22 cellular contexts compared by ENCODE assay signal in the genomic region with DNA sequence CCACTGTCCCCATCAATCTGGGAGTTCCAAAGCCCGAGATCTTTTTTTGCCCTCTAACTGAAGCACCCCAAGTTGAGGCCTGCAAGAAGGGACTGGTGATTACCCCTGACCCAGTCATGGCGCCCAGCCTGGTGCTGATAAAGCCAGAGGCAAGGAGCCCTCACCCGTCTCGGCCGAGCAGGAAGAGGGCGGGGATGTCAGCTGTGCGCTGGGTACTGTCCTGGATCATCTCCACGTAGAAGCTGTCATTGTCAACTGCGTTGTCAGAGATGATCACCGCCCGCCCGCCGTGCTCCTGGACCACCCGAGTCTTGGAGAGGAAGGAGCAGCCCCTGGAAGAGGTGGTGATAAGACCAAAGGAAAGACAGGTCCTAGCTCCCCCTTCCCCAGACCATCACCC. TPM values are rescaled to one million over a fixed set of nuclear protein-coding genes. Genes with fewer than 3 reads are reported as not detected.
DNase-seq lines count a peak whose midpoint lies in the region; ATAC-seq, FAIRE-seq and TF ChIP-seq lines count a peak whose summit lies in the region.
"Had no signal": no experiment of that assay in that cellular context is flagged by ENCODE, and none has a peak within 500 bp of the region (broad histone marks: within the 10 kb centered on the region; RNA-seq: fewer than 3 reads in every experiment).

No MANE protein-coding gene starts in this region.

- no peak overlapping the region for H3K27ac Mint-ChIP-seq in endothelial cell (ENCODE audit: unreplicated experiment)

- peaks cover 18% of the 10 kb centered on the region for H3K36me3 Mint-ChIP-seq in endothelial cell (ENCODE audit: low read depth, unreplicated experiment)

- no peaks in the 10 kb centered on the region for H4K20me1 ChIP-seq in HepG2 (ENCODE audit: insufficient read depth, low read length)

- in situ Hi-C loops in HepG2 (cut with HindIII; ENCODE audit: extremely low pct_ligation_motif_present, low pct_unique_long_range_greater_than_20kb), result no loop called here

- peaks cover 9% of the 10 kb centered on the region for H3K27me3 Mint-ChIP-seq in endothelial cell (ENCODE audit: unreplicated experiment)
- H3K27me3 Mint-ChIP-seq: CD4-positive, alpha-beta memory T cell had no signal

- H3K4me3 ChIP-seq in HepG2 (replicated peaks in 1 of 3; ENCODE audit: insufficient read depth in 1 of 3, low read depth in 2 of 3, low read length in 3 of 3) (no peak overlapping the region), right lobe of liver (no peak overlapping the region)
- H3K4me3 ChIP-seq: A549 had no signal

- no peak overlapping the region for H2AFZ ChIP-seq in HepG2 (ENCODE audit: low read length)

- TF ChIP-seq CTCF in HepG2 (CRISPR knock-in tag; IDR thresholded peaks at IDR 0.05), result no peak
- no peak for TF ChIP-seq CTCF in right lobe of liver (IDR thresholded peaks at IDR 0.05)
- TF ChIP-seq CTCF in endothelial cell (IDR thresholded peaks at IDR 0.05; ENCODE audit: unreplicated experiment), result no peak

- H3K9me3 Mint-ChIP-seq in endothelial cell (ENCODE audit: unreplicated experiment), result no peaks in the 10 kb centered on the region
- H3K9me3 Mint-ChIP-seq: CD4-positive, alpha-beta memory T cell had no signal

- H3K4me1 Mint-ChIP-seq in endothelial cell (ENCODE audit: unreplicated experiment), result peaks cover 6% of the 10 kb centered on the region

- peaks cover 22 to 51% of the 10 kb centered on the region in 2 experiments for H3K36me3 ChIP-seq in HepG2 (replicated peaks in 1 of 2; ENCODE audit: control insufficient read depth in 1 of 2, insufficient read depth in 2 of 2, low read length in 2 of 2)
- H3K36me3 ChIP-seq in right lobe of liver, result peaks cover 0 to 12% (median 2%) of the 10 kb centered on the region in 4 donors

- no peak for TF ChIP-seq EP300 in HepG2 (IDR thresholded peaks at IDR 0.05; ENCODE audit: low read depth in 2 of 2, low read length in 2 of 2)
- no peak for TF ChIP-seq EP300 in HepG2 (CRISPR knock-in tag; IDR thresholded peaks at IDR 0.05; ENCODE audit: borderline replicate concordance)

- no peak for DNase-seq in HepG2 (ENCODE audit: low spot score)
- DNase-seq in right lobe of liver, result no peak
- no peak for DNase-seq in endothelial cell (ENCODE audit: low spot score)
- peak; percentile 53 for DNase-seq in posterior vena cava (ENCODE audit: low spot score)
- DNase-seq in COLO829 (ENCODE audit: low spot score), result no peak
- DNase-seq in GDM1 (lab: John Stamatoyannopoulos, UW), result no peak
- no peak for DNase-seq in pons (ENCODE audit: low spot score)
- DNase-seq: 8988T; ACHN; C1 segment of cervical spinal cord; Caco-2; CD4-positive, alpha-beta memory T cell; DMS153; DND-41; H7; HCEC 1CT had no signal

- no peak for ATAC-seq in HepG2
- no peak for ATAC-seq in right lobe of liver
- ATAC-seq: A549 had no signal

- H3K4me1 ChIP-seq in HepG2 (ENCODE audit: insufficient read depth, low read length) (peaks cover 7% of the 10 kb centered on the region), right lobe of liver (peaks cover 0 to 5% (median 0%) of the 10 kb centered on the region in 4 donors)
- H3K4me1 ChIP-seq: Caco-2 had no signal

- TSS peak; percentile 9 for BruUV-seq in HepG2 (replicated peaks; lab: Mats Ljungman, UMichigan)

- H3K27ac ChIP-seq in HepG2 (ENCODE audit: extremely low read length, insufficient read depth, low read length) (no peak overlapping the region), right lobe of liver (no peak overlapping the region)
- H3K27ac ChIP-seq: A549 had no signal

- POLR2A ChIA-PET in HepG2 (lab: Yijun Ruan, JAX), result interaction anchor here (0.7 to 2.5 kb wide), 4 partner anchors 10 to 16 kb away, joined by 3 to 10 read pairs (median 6); no protein-coding TSS in a partner anchor

- WGBS in HepG2 (ENCODE audit: low lambda C conversion rate), result 98% methylated on average over 14 of the region's 14 CpGs
- WGBS in right lobe of liver (ENCODE audit: insufficient coverage, low coverage, low lambda C conversion rate, missing lambda C conversion rate), result 64% methylated on average over 6 of the region's 14 CpGs

- H3K79me2 ChIP-seq in HepG2 (ENCODE audit: insufficient read depth, low read length), result peaks cover 3% of the 10 kb centered on the region

- FAIRE-seq in HepG2 (lab: Jason Lieb, UNC), result no peak
- FAIRE-seq: A549, G401.6, GM12891, GM18507, H1 had no signal

- peak overlapping the region; percentile 15 for H3K4me3 Mint-ChIP-seq in endothelial cell (ENCODE audit: unreplicated experiment)
- H3K4me3 Mint-ChIP-seq: CD4-positive, alpha-beta memory T cell had no signal

- TF ChIP-seq RAD21 in HepG2 (CRISPR knock-in tag; IDR thresholded peaks at IDR 0.05), result no peak

- H3K27me3 ChIP-seq in HepG2 (ENCODE audit: control insufficient read depth in 1 of 2, insufficient read depth in 2 of 2, low read length in 2 of 2), result no peaks in the 10 kb centered on the region; a peak in 1 of 5 replicates
- H3K27me3 ChIP-seq in right lobe of liver, result no peaks in the 10 kb centered on the region

- intact Hi-C loops in HepG2 (cut with micrococcal nuclease; ENCODE audit: unreplicated experiment), result no loop called here
- intact Hi-C loops in right lobe of liver (cut with DNase I), result no loop called here
- intact Hi-C loops in posterior vena cava (cut with DNase I), result no loop called here

- H3K9me3 ChIP-seq in HepG2 (ENCODE audit: low read length), result no peaks in the 10 kb centered on the region
- H3K9me3 ChIP-seq in right lobe of liver, result no peaks in the 10 kb centered on the region
- H3K9me3 ChIP-seq: A549, Caco-2 had no signal

- CTCF ChIA-PET in HepG2 (lab: Yijun Ruan, JAX; ENCODE audit: low intra/inter-chr PET ratio, low total read pairs), result no interaction called here

- H3K4me2 ChIP-seq in HepG2 (ENCODE audit: low read depth, low read length), result no peak overlapping the region
- H3K4me2 ChIP-seq: A549 had no signal

- no peak; a peak in 1 of 4 replicates for TF ChIP-seq POLR2A in HepG2 (IDR thresholded peaks at IDR 0.05; ENCODE audit: insufficient read depth in 1 of 2, low read depth in 2 of 2, low read length in 2 of 2)
- TF ChIP-seq POLR2A in right lobe of liver (IDR thresholded peaks at IDR 0.05), result no peak

- no peak overlapping the region for H3K9ac ChIP-seq in HepG2 (ENCODE audit: insufficient read depth, low read depth, low read length)

RNA-seq across cellular contexts. Expression of a gene that starts 4.4 kb away (rescaled TPM):
- total RNA-seq in HepG2 (2016; rRNA removed; fragmentation: Illumina TruSeq; extraction: Trizol) (30.0 and 37.2 TPM in 2 replicates), right lobe of liver (10 to 100 TPM; 17.8 to 26.1 (median 22.5) TPM), endothelial cell (ENCODE audit: unreplicated experiment) (24.1 TPM), posterior vena cava (10 to 100 TPM; 16.8 to 23.5 TPM)
- total RNA-seq in HepG2 (2016; cell fraction: cytosol; rRNA removed; fragmentation: Illumina TruSeq; extraction: Trizol; ENCODE audit: low read depth), result 141 and 145 TPM in 2 replicates
- total RNA-seq in HepG2 (2016; cell fraction: insoluble cytoplasmic fraction; rRNA removed; fragmentation: Illumina TruSeq; extraction: Trizol), result 25.4 and 37.6 TPM in 2 replicates
- total RNA-seq in HepG2 (2016; cell fraction: membrane; rRNA removed; fragmentation: Illumina TruSeq; extraction: Trizol), result 112 and 121 TPM in 2 replicates
- 16.8 TPM in 2 replicates for total RNA-seq in HepG2 (2016; cell fraction: nucleus; rRNA removed; fragmentation: Illumina TruSeq; extraction: Trizol)
- polyA plus RNA-seq in HepG2 (2011; rRNA removed), result 11.6 and 12.1 TPM in 2 replicates
- polyA plus RNA-seq in HepG2 (2011; cell fraction: cytosol; rRNA removed), result 10.0 and 15.9 TPM in 2 replicates
- polyA plus RNA-seq in HepG2 (2011; cell fraction: nucleus; rRNA removed), result 4.1 and 7.0 TPM in 2 replicates
- 5.7 and 8.8 TPM in 2 replicates for polyA plus RNA-seq in HepG2 (2012)
- polyA plus RNA-seq in HepG2 (2016; cell fraction: cytosol; fragmentation: Illumina TruSeq; extraction: Trizol; ENCODE audit: low read depth), result 152 and 157 TPM in 2 replicates
- polyA plus RNA-seq in HepG2 (2016; cell fraction: insoluble cytoplasmic fraction; fragmentation: Illumina TruSeq; extraction: Trizol; ENCODE audit: low read depth), result 23.1 and 23.9 TPM in 2 replicates
- 103 and 106 TPM in 2 replicates for polyA plus RNA-seq in HepG2 (2016; cell fraction: membrane; fragmentation: Illumina TruSeq; extraction: Trizol; ENCODE audit: low read depth)
- polyA plus RNA-seq in HepG2 (2016; cell fraction: nucleus; fragmentation: Illumina TruSeq; extraction: Trizol; ENCODE audit: insufficient read depth, low read depth), result 23.7 and 26.7 TPM in 2 replicates
- polyA minus RNA-seq in HepG2 (2011; rRNA and poly(A)+ RNA removed; ENCODE audit: low replicate concordance), result 19.5 and 55.8 TPM in 2 replicates
- polyA minus RNA-seq in HepG2 (2011; cell fraction: cytosol; rRNA and poly(A)+ RNA removed), result 2.7 and 5.5 TPM in 2 replicates
- polyA minus RNA-seq in HepG2 (2011; cell fraction: nucleus; rRNA and poly(A)+ RNA removed), result 2.2 and 3.3 TPM in 2 replicates

RNA-seq across cellular contexts. Expression of a gene that starts 5.5 kb away (rescaled TPM):
- total RNA-seq in HepG2 (2016; rRNA removed; fragmentation: Illumina TruSeq; extraction: Trizol) (517 and 689 TPM in 2 replicates), right lobe of liver (100 to 1,000 TPM in 3 of 6 experiments, 10 to 100 TPM in 3; 83.5 to 131 (median 99.4) TPM), endothelial cell (ENCODE audit: unreplicated experiment) (183 TPM), posterior vena cava (100 to 1,000 TPM; 190 to 234 TPM)
- total RNA-seq in HepG2 (2016; cell fraction: cytosol; rRNA removed; fragmentation: Illumina TruSeq; extraction: Trizol; ENCODE audit: low read depth), result 83.8 and 91.7 TPM in 2 replicates
- total RNA-seq in HepG2 (2016; cell fraction: insoluble cytoplasmic fraction; rRNA removed; fragmentation: Illumina TruSeq; extraction: Trizol), result 525 and 715 TPM in 2 replicates
- 114 and 115 TPM in 2 replicates for total RNA-seq in HepG2 (2016; cell fraction: membrane; rRNA removed; fragmentation: Illumina TruSeq; extraction: Trizol)
- 196 and 212 TPM in 2 replicates for total RNA-seq in HepG2 (2016; cell fraction: nucleus; rRNA removed; fragmentation: Illumina TruSeq; extraction: Trizol)
- polyA plus RNA-seq in HepG2 (2011; rRNA removed), result 326 and 347 TPM in 2 replicates
- polyA plus RNA-seq in HepG2 (2011; cell fraction: cytosol; rRNA removed), result 421 and 439 TPM in 2 replicates
- polyA plus RNA-seq in HepG2 (2011; cell fraction: nucleus; rRNA removed), result 113 and 132 TPM in 2 replicates
- 497 and 591 TPM in 2 replicates for polyA plus RNA-seq in HepG2 (2012)
- polyA plus RNA-seq in HepG2 (2016; cell fraction: cytosol; fragmentation: Illumina TruSeq; extraction: Trizol; ENCODE audit: low read depth), result 60.5 and 62.9 TPM in 2 replicates
- 605 and 611 TPM in 2 replicates for polyA plus RNA-seq in HepG2 (2016; cell fraction: insoluble cytoplasmic fraction; fragmentation: Illumina TruSeq; extraction: Trizol; ENCODE audit: low read depth)
- polyA plus RNA-seq in HepG2 (2016; cell fraction: membrane; fragmentation: Illumina TruSeq; extraction: Trizol; ENCODE audit: low read depth), result 71.6 and 78.2 TPM in 2 replicates
- polyA plus RNA-seq in HepG2 (2016; cell fraction: nucleus; fragmentation: Illumina TruSeq; extraction: Trizol; ENCODE audit: insufficient read depth, low read depth), result 207 and 227 TPM in 2 replicates
- polyA minus RNA-seq in HepG2 (2011; rRNA and poly(A)+ RNA removed; ENCODE audit: low replicate concordance), result 594 and 852 TPM in 2 replicates
- 197 and 217 TPM in 2 replicates for polyA minus RNA-seq in HepG2 (2011; cell fraction: cytosol; rRNA and poly(A)+ RNA removed)
- polyA minus RNA-seq in HepG2 (2011; cell fraction: nucleus; rRNA and poly(A)+ RNA removed), result 138 and 184 TPM in 2 replicates

RNA-seq across cellular contexts. Expression of a gene that starts 14.6 kb away (rescaled TPM):
- total RNA-seq in HepG2 (2016; rRNA removed; fragmentation: Illumina TruSeq; extraction: Trizol) (70.4 and 70.6 TPM in 2 replicates), right lobe of liver (10 to 100 TPM in 3 of 6 experiments, 1 to 10 TPM in 3; 5.3 to 12.2 (median 9.4) TPM), endothelial cell (ENCODE audit: unreplicated experiment) (17.0 TPM), posterior vena cava (10 to 100 TPM; 17.1 to 20.8 TPM)
- total RNA-seq in HepG2 (2016; cell fraction: cytosol; rRNA removed; fragmentation: Illumina TruSeq; extraction: Trizol; ENCODE audit: low read depth), result 9.8 and 10.0 TPM in 2 replicates
- 60.2 and 71.8 TPM in 2 replicates for total RNA-seq in HepG2 (2016; cell fraction: insoluble cytoplasmic fraction; rRNA removed; fragmentation: Illumina TruSeq; extraction: Trizol)
- total RNA-seq in HepG2 (2016; cell fraction: membrane; rRNA removed; fragmentation: Illumina TruSeq; extraction: Trizol), result 27.7 and 31.2 TPM in 2 replicates
- 60.7 and 66.5 TPM in 2 replicates for total RNA-seq in HepG2 (2016; cell fraction: nucleus; rRNA removed; fragmentation: Illumina TruSeq; extraction: Trizol)
- 55.8 and 62.2 TPM in 2 replicates for polyA plus RNA-seq in HepG2 (2011; rRNA removed)
- polyA plus RNA-seq in HepG2 (2011; cell fraction: cytosol; rRNA removed), result 42.9 and 47.4 TPM in 2 replicates
- 96.0 and 102 TPM in 2 replicates for polyA plus RNA-seq in HepG2 (2011; cell fraction: nucleus; rRNA removed)
- polyA plus RNA-seq in HepG2 (2012), result 48.5 and 51.9 TPM in 2 replicates
- polyA plus RNA-seq in HepG2 (2016; cell fraction: cytosol; fragmentation: Illumina TruSeq; extraction: Trizol; ENCODE audit: low read depth), result 8.0 TPM in 2 replicates
- 52.6 and 65.1 TPM in 2 replicates for polyA plus RNA-seq in HepG2 (2016; cell fraction: insoluble cytoplasmic fraction; fragmentation: Illumina TruSeq; extraction: Trizol; ENCODE audit: low read depth)
- polyA plus RNA-seq in HepG2 (2016; cell fraction: membrane; fragmentation: Illumina TruSeq; extraction: Trizol; ENCODE audit: low read depth), result 20.7 and 22.3 TPM in 2 replicates
- 82.3 and 84.7 TPM in 2 replicates for polyA plus RNA-seq in HepG2 (2016; cell fraction: nucleus; fragmentation: Illumina TruSeq; extraction: Trizol; ENCODE audit: insufficient read depth, low read depth)
- 57.7 and 119 TPM in 2 replicates for polyA minus RNA-seq in HepG2 (2011; rRNA and poly(A)+ RNA removed; ENCODE audit: low replicate concordance)
- polyA minus RNA-seq in HepG2 (2011; cell fraction: cytosol; rRNA and poly(A)+ RNA removed), result 18.6 and 21.6 TPM in 2 replicates
- polyA minus RNA-seq in HepG2 (2011; cell fraction: nucleus; rRNA and poly(A)+ RNA removed), result 78.0 and 87.9 TPM in 2 replicates

RNA-seq across cellular contexts. Expression of a gene that starts 26.3 kb away (rescaled TPM):
- not detected in 2 replicates for total RNA-seq in HepG2 (2016; rRNA removed; fragmentation: Illumina TruSeq; extraction: Trizol)
- not detected in 2 replicates for total RNA-seq in HepG2 (2016; cell fraction: cytosol; rRNA removed; fragmentation: Illumina TruSeq; extraction: Trizol; ENCODE audit: low read depth)
- total RNA-seq in HepG2 (2016; cell fraction: insoluble cytoplasmic fraction; rRNA removed; fragmentation: Illumina TruSeq; extraction: Trizol), result not detected in 2 replicates
- not detected in 2 replicates for total RNA-seq in HepG2 (2016; cell fraction: membrane; rRNA removed; fragmentation: Illumina TruSeq; extraction: Trizol)
- not detected in 2 replicates for total RNA-seq in HepG2 (2016; cell fraction: nucleus; rRNA removed; fragmentation: Illumina TruSeq; extraction: Trizol)
- not detected in 2 replicates for polyA plus RNA-seq in HepG2 (2011; rRNA removed)
- polyA plus RNA-seq in HepG2 (2011; cell fraction: cytosol; rRNA removed), result not detected in 2 replicates
- not detected in 2 replicates for polyA plus RNA-seq in HepG2 (2011; cell fraction: nucleus; rRNA removed)
- polyA plus RNA-seq in HepG2 (2012), result not detected in 2 replicates
- polyA plus RNA-seq in HepG2 (2016; cell fraction: cytosol; fragmentation: Illumina TruSeq; extraction: Trizol; ENCODE audit: low read depth), result not detected in 2 replicates
- polyA plus RNA-seq in HepG2 (2016; cell fraction: insoluble cytoplasmic fraction; fragmentation: Illumina TruSeq; extraction: Trizol; ENCODE audit: low read depth), result not detected in 2 replicates
- not detected in 2 replicates for polyA plus RNA-seq in HepG2 (2016; cell fraction: membrane; fragmentation: Illumina TruSeq; extraction: Trizol; ENCODE audit: low read depth)
- not detected in 2 replicates for polyA plus RNA-seq in HepG2 (2016; cell fraction: nucleus; fragmentation: Illumina TruSeq; extraction: Trizol; ENCODE audit: insufficient read depth, low read depth)
- not detected in 2 replicates for polyA minus RNA-seq in HepG2 (2011; rRNA and poly(A)+ RNA removed; ENCODE audit: low replicate concordance)
- polyA minus RNA-seq in HepG2 (2011; cell fraction: cytosol; rRNA and poly(A)+ RNA removed), result not detected in 2 replicates
- not detected in 2 replicates for polyA minus RNA-seq in HepG2 (2011; cell fraction: nucleus; rRNA and poly(A)+ RNA removed)
- total RNA-seq in right lobe of liver, result not detected
- total RNA-seq in endothelial cell (ENCODE audit: unreplicated experiment), result not detected
- total RNA-seq in posterior vena cava, result not detected
- total RNA-seq: Caco-2; CD4-positive, alpha-beta memory T cell; H7 had no signal
- polyA plus RNA-seq: BJ; CD4-positive, alpha-beta memory T cell had no signal

RNA-seq across cellular contexts. Expression of a gene that starts 55.6 kb away (rescaled TPM):
- 3.0 and 4.2 TPM in 2 replicates for total RNA-seq in HepG2 (2016; rRNA removed; fragmentation: Illumina TruSeq; extraction: Trizol)
- total RNA-seq in HepG2 (2016; cell fraction: cytosol; rRNA removed; fragmentation: Illumina TruSeq; extraction: Trizol; ENCODE audit: low read depth), result 1.2 TPM in 2 replicates
- 2.7 and 3.8 TPM in 2 replicates for total RNA-seq in HepG2 (2016; cell fraction: insoluble cytoplasmic fraction; rRNA removed; fragmentation: Illumina TruSeq; extraction: Trizol)
- total RNA-seq in HepG2 (2016; cell fraction: membrane; rRNA removed; fragmentation: Illumina TruSeq; extraction: Trizol), result 2.4 and 2.5 TPM in 2 replicates
- total RNA-seq in HepG2 (2016; cell fraction: nucleus; rRNA removed; fragmentation: Illumina TruSeq; extraction: Trizol), result 6.0 and 6.4 TPM in 2 replicates
- polyA plus RNA-seq in HepG2 (2011; rRNA removed), result 10.3 and 11.1 TPM in 2 replicates
- 5.7 and 7.4 TPM in 2 replicates for polyA plus RNA-seq in HepG2 (2011; cell fraction: cytosol; rRNA removed)
- 32.6 and 44.1 TPM in 2 replicates for polyA plus RNA-seq in HepG2 (2011; cell fraction: nucleus; rRNA removed)
- 8.1 and 9.8 TPM in 2 replicates for polyA plus RNA-seq in HepG2 (2012)
- 1.0 and 1.1 TPM in 2 replicates for polyA plus RNA-seq in HepG2 (2016; cell fraction: cytosol; fragmentation: Illumina TruSeq; extraction: Trizol; ENCODE audit: low read depth)
- 3.1 and 4.1 TPM in 2 replicates for polyA plus RNA-seq in HepG2 (2016; cell fraction: insoluble cytoplasmic fraction; fragmentation: Illumina TruSeq; extraction: Trizol; ENCODE audit: low read depth)
- 1.6 and 2.0 TPM in 2 replicates for polyA plus RNA-seq in HepG2 (2016; cell fraction: membrane; fragmentation: Illumina TruSeq; extraction: Trizol; ENCODE audit: low read depth)
- 20.4 and 21.9 TPM in 2 replicates for polyA plus RNA-seq in HepG2 (2016; cell fraction: nucleus; fragmentation: Illumina TruSeq; extraction: Trizol; ENCODE audit: insufficient read depth, low read depth)
- polyA minus RNA-seq in HepG2 (2011; rRNA and poly(A)+ RNA removed; ENCODE audit: low replicate concordance), result 12.4 and 15.2 TPM in 2 replicates
- polyA minus RNA-seq in HepG2 (2011; cell fraction: cytosol; rRNA and poly(A)+ RNA removed), result 5.4 and 6.2 TPM in 2 replicates
- 14.7 and 16.5 TPM in 2 replicates for polyA minus RNA-seq in HepG2 (2011; cell fraction: nucleus; rRNA and poly(A)+ RNA removed)
- total RNA-seq in right lobe of liver, result under 1 TPM; 0.13 to 0.65 (median 0.38) TPM
- 2.1 TPM for total RNA-seq in endothelial cell (ENCODE audit: unreplicated experiment)
- 1 to 10 TPM; 1.4 to 1.8 TPM for total RNA-seq in posterior vena cava
